ENCODE assay signal across 8 cellular contexts in genomic region chr14:24146622-24146977, GRCh38. TPM values are rescaled to one million over a fixed set of nuclear protein-coding genes. Genes with fewer than 3 reads are reported as not detected.
DNase-seq lines count a peak whose midpoint lies in the region; ATAC-seq lines count a peak whose summit lies in the region.

No MANE protein-coding gene starts in this region.

- H3K27ac ChIP-seq in BLaER1: peak overlapping the region; percentile 88

- no peaks in the 10 kb centered on the region for H3K9me3 Mint-ChIP-seq in activated CD4-positive, alpha-beta T cell treated with anti-CD3 and anti-CD28 coated beads, Interleukin-2, amount 10 ng/mL, durations not matched to agents 7 days and 5 days

- no peaks in the 10 kb centered on the region for H3K9me3 ChIP-seq in BLaER1

- peak overlapping the region; percentile 100 for H3K4me3 Mint-ChIP-seq in activated CD4-positive, alpha-beta T cell treated with anti-CD3 and anti-CD28 coated beads, Interleukin-2, amount 10 ng/mL, durations not matched to agents 7 days and 5 days

- peak overlapping the region; percentile 92 for H3K9ac ChIP-seq in BLaER1

- H3K36me3 ChIP-seq in BLaER1: peaks cover 59% of the 10 kb centered on the region

- H4K20me1 ChIP-seq in BLaER1: peaks cover 20% of the 10 kb centered on the region

- H3K27ac Mint-ChIP-seq in activated CD4-positive, alpha-beta T cell treated with anti-CD3 and anti-CD28 coated beads, Interleukin-2, amount 10 ng/mL, durations not matched to agents 7 days and 5 days: peak overlapping the region; percentile 99

- CTCF ChIA-PET in activated CD4-positive, alpha-beta T cell treated with anti-CD3 and anti-CD28 coated beads, Interleukin-2, amount 10 ng/mL, durations not matched to agents 7 days and 5 days (lab: Charles Lee): interaction anchor here (0.6 to 4.6 kb wide), 10 partner anchors 9 to 284 kb away, joined by 3 to 69 read pairs (median 4); partner anchors contain the start of genes IRF9, KHNYN and PSME1

- H3K27me3 ChIP-seq in BLaER1: no peaks in the 10 kb centered on the region

- ATAC-seq in GM19351 (IDR thresholded peaks at IDR 0.05; ENCODE audit: unreplicated experiment) (peak; percentile 65), HG03469 (IDR thresholded peaks at IDR 0.05; ENCODE audit: unreplicated experiment) (peak; percentile 42), left lobe of liver (peak; percentile 83)

- POLR2A ChIA-PET in activated CD4-positive, alpha-beta T cell treated with anti-CD3 and anti-CD28 coated beads, Interleukin-2, amount 10 ng/mL, durations not matched to agents 7 days and 5 days (lab: Charles Lee): interaction anchor here (1.2 to 3.6 kb wide), 5 partner anchors 9 to 100 kb away, joined by 3 to 25 read pairs (median 7); partner anchors contain the start of genes DCAF11, IRF9, NRL and PSME1

- no peaks in the 10 kb centered on the region for H3K27me3 Mint-ChIP-seq in activated CD4-positive, alpha-beta T cell treated with anti-CD3 and anti-CD28 coated beads, Interleukin-2, amount 10 ng/mL, durations not matched to agents 7 days and 5 days

- H3K4me2 ChIP-seq in BLaER1: peak overlapping the region; percentile 92

- peaks cover 78% of the 10 kb centered on the region for H3K36me3 Mint-ChIP-seq in activated CD4-positive, alpha-beta T cell treated with anti-CD3 and anti-CD28 coated beads, Interleukin-2, amount 10 ng/mL, durations not matched to agents 7 days and 5 days (ENCODE audit: low read depth)

- DNase-seq in NCI-H524 treated with DMSO at 0.1 percent for 48 hours (lab: John Stamatoyannopoulos, UW) (peak; percentile 93), dedifferentiated amniotic fluid mesenchymal stem cell (ENCODE audit: extremely low spot score) (peak; percentile 85), left lobe of liver (ENCODE audit: low spot score) (peak; percentile 99)
- peak; percentile 93 for DNase-seq in activated CD4-positive, alpha-beta T cell treated with anti-CD3 and anti-CD28 coated beads, Interleukin-2, amount 10 ng/mL, durations not matched to agents 7 days and 5 days
- DNase-seq in stimulated activated CD4-positive, alpha-beta T cell treated with anti-CD3 and anti-CD28 coated beads, Interleukin-2, amount 100 ng/mL, for 24 hours: peak; percentile 89 to 93

- peak overlapping the region; percentile 100 for H3K4me3 ChIP-seq in BLaER1

- H3K4me1 Mint-ChIP-seq in activated CD4-positive, alpha-beta T cell treated with anti-CD3 and anti-CD28 coated beads, Interleukin-2, amount 10 ng/mL, durations not matched to agents 7 days and 5 days: peaks cover 71% of the 10 kb centered on the region

- H3K4me1 ChIP-seq in BLaER1: peaks cover 54% of the 10 kb centered on the region

RNA-seq across cellular contexts. Expression of gene PSME2, which starts 0.2 kb away (rescaled TPM):
- total RNA-seq in activated CD4-positive, alpha-beta T cell treated with anti-CD3 and anti-CD28 coated beads, Interleukin-2, amount 10 ng/mL, durations not matched to agents 7 days and 5 days: 100 to 1,000 TPM; 644 to 698 TPM
- total RNA-seq in left lobe of liver: 124 TPM

RNA-seq across cellular contexts. Expression of gene RNF31, which starts 0.7 kb away (rescaled TPM):
- 100 to 1,000 TPM; 147 to 160 TPM for total RNA-seq in activated CD4-positive, alpha-beta T cell treated with anti-CD3 and anti-CD28 coated beads, Interleukin-2, amount 10 ng/mL, durations not matched to agents 7 days and 5 days
- 28.6 TPM for total RNA-seq in left lobe of liver

RNA-seq across cellular contexts. Expression of gene EMC9, which starts 5.2 kb away (rescaled TPM):
- 10 to 100 TPM; 37.1 to 41.0 TPM for total RNA-seq in activated CD4-positive, alpha-beta T cell treated with anti-CD3 and anti-CD28 coated beads, Interleukin-2, amount 10 ng/mL, durations not matched to agents 7 days and 5 days
- total RNA-seq in left lobe of liver: 24.2 TPM

RNA-seq across cellular contexts. Expression of gene PSME1, which starts 10.6 kb away (rescaled TPM):
- total RNA-seq in activated CD4-positive, alpha-beta T cell treated with anti-CD3 and anti-CD28 coated beads, Interleukin-2, amount 10 ng/mL, durations not matched to agents 7 days and 5 days: 100 to 1,000 TPM; 498 to 547 TPM
- 98.1 TPM for total RNA-seq in left lobe of liver

RNA-seq across cellular contexts. Expression of gene IRF9, which starts 14.5 kb away (rescaled TPM):
- 100 to 1,000 TPM; 285 to 286 TPM for total RNA-seq in activated CD4-positive, alpha-beta T cell treated with anti-CD3 and anti-CD28 coated beads, Interleukin-2, amount 10 ng/mL, durations not matched to agents 7 days and 5 days
- total RNA-seq in left lobe of liver: 25.1 TPM

Comparison
In these comparisons a context has a peak if more than half of its experiments do, and no peak if none do; other contexts are left out.
1. Peak in every context shown above with its lines: DNase-seq, ATAC-seq, H3K4me3 ChIP-seq and H3K27ac ChIP-seq.